ENCODE assay signal across 10 cellular contexts in genomic region chr11:102589047-102589459, GRCh38. TPM values are rescaled to one million over a fixed set of nuclear protein-coding genes. Genes with fewer than 3 reads are reported as not detected.
DNase-seq lines count a peak whose midpoint lies in the region; ATAC-seq and TF ChIP-seq lines count a peak whose summit lies in the region.
"Had no signal": no experiment of that assay in that cellular context is flagged by ENCODE, and none has a peak within 500 bp of the region (broad histone marks: within the 10 kb centered on the region; RNA-seq: fewer than 3 reads in every experiment).

No MANE protein-coding gene starts in this region.

- no peaks in the 10 kb centered on the region for H3K36me3 ChIP-seq in GM06990 (ENCODE audit: control insufficient read depth, insufficient read depth, low read length)
- H3K36me3 ChIP-seq in vagina, result no peaks in the 10 kb centered on the region
- H3K36me3 ChIP-seq in CD8-positive, alpha-beta memory T cell (ENCODE audit: insufficient read depth, low read length), result no peaks in the 10 kb centered on the region
- H3K36me3 ChIP-seq: esophagus muscularis mucosa had no signal

- H3K9me3 Mint-ChIP-seq in T-helper 2 cell treated with Interferon-gamma antibody and Interleukin-4, amounts not matched to agents 5 μg/mL and 100 μg/mL, for 36 hours, result peaks cover 23% of the 10 kb centered on the region
- H3K9me3 Mint-ChIP-seq in CD8-positive, alpha-beta memory T cell, result peaks cover 0 to 11% (median 9%) of the 10 kb centered on the region in 5 donors

- H3K36me3 Mint-ChIP-seq in T-helper 2 cell treated with Interferon-gamma antibody and Interleukin-4, amounts not matched to agents 5 μg/mL and 100 μg/mL, for 36 hours (ENCODE audit: low read depth), result peaks cover 7% of the 10 kb centered on the region
- H3K36me3 Mint-ChIP-seq in CD8-positive, alpha-beta memory T cell, result peaks cover 0 to 21% (median 0%) of the 10 kb centered on the region in 3 donors

- H3K27me3 Mint-ChIP-seq in T-helper 2 cell treated with Interferon-gamma antibody and Interleukin-4, amounts not matched to agents 5 μg/mL and 100 μg/mL, for 36 hours (ENCODE audit: low read depth), result no peaks in the 10 kb centered on the region
- peaks cover 0 to 7% of the 10 kb centered on the region in 2 donors for H3K27me3 Mint-ChIP-seq in CD8-positive, alpha-beta memory T cell

- POLR2A ChIA-PET in CD8-positive, alpha-beta memory T cell (lab: Charles Lee), result no interaction called here

- no peak overlapping the region for H3K4me3 Mint-ChIP-seq in T-helper 2 cell treated with Interferon-gamma antibody and Interleukin-4, amounts not matched to agents 5 μg/mL and 100 μg/mL, for 36 hours
- H3K4me3 Mint-ChIP-seq in CD8-positive, alpha-beta memory T cell, result no peak overlapping the region

- no peak overlapping the region for H3K27ac ChIP-seq in vagina
- no peak overlapping the region for H3K27ac ChIP-seq in CD8-positive, alpha-beta memory T cell (ENCODE audit: low read depth, low read length)
- H3K27ac ChIP-seq: esophagus muscularis mucosa had no signal

- DNase-seq in GM06990 (ENCODE audit: extremely low read depth, insufficient read length), result peak; percentile 57
- DNase-seq in T-helper 2 cell treated with Interferon-gamma antibody and Interleukin-4, amounts not matched to agents 5 μg/mL and 100 μg/mL, for 36 hours (ENCODE audit: low spot score), result peak; percentile 60
- no peak for DNase-seq in vagina (ENCODE audit: extremely low spot score in 2 of 2)
- DNase-seq in ecto neural progenitor cell (ENCODE audit: low spot score), result no peak
- DNase-seq in posterior cingulate gyrus, result no peak
- no peak for DNase-seq in CD8-positive, alpha-beta memory T cell
- DNase-seq: mucosa of descending colon had no signal

- CTCF ChIA-PET in CD8-positive, alpha-beta memory T cell (lab: Charles Lee), result no interaction called here

- ATAC-seq in GM19328 (IDR thresholded peaks at IDR 0.05; ENCODE audit: unreplicated experiment) (peak; percentile 57), HG03045 (IDR thresholded peaks at IDR 0.05; ENCODE audit: unreplicated experiment) (peak; percentile 65)
- ATAC-seq: mucosa of descending colon had no signal

- no peaks in the 10 kb centered on the region for H3K27me3 ChIP-seq in GM06990 (replicated peaks; ENCODE audit: control insufficient read depth, insufficient read depth, low read length)
- H3K27me3 ChIP-seq in vagina, result no peaks in the 10 kb centered on the region
- H3K27me3 ChIP-seq in CD8-positive, alpha-beta memory T cell (ENCODE audit: insufficient read depth, low read length, poor library complexity, severe bottlenecking), result no peaks in the 10 kb centered on the region
- H3K27me3 ChIP-seq: esophagus muscularis mucosa had no signal

- H3K9me3 ChIP-seq in vagina, result no peaks in the 10 kb centered on the region
- H3K9me3 ChIP-seq in CD8-positive, alpha-beta memory T cell (ENCODE audit: low read length), result no peaks in the 10 kb centered on the region
- H3K9me3 ChIP-seq: esophagus muscularis mucosa, mucosa of descending colon had no signal

- peaks cover 10% of the 10 kb centered on the region for H3K4me1 Mint-ChIP-seq in T-helper 2 cell treated with Interferon-gamma antibody and Interleukin-4, amounts not matched to agents 5 μg/mL and 100 μg/mL, for 36 hours (ENCODE audit: low read depth)
- no peaks in the 10 kb centered on the region for H3K4me1 Mint-ChIP-seq in CD8-positive, alpha-beta memory T cell

- H3K4me3 ChIP-seq in GM06990 (replicated peaks; ENCODE audit: low read depth, low read length), result no peak overlapping the region
- H3K4me3 ChIP-seq in vagina, result no peak overlapping the region
- no peak overlapping the region for H3K4me3 ChIP-seq in CD8-positive, alpha-beta memory T cell (ENCODE audit: low read length)
- H3K4me3 ChIP-seq: esophagus muscularis mucosa, mucosa of descending colon had no signal

- H3K4me1 ChIP-seq in vagina, result no peaks in the 10 kb centered on the region
- no peaks in the 10 kb centered on the region for H3K4me1 ChIP-seq in CD8-positive, alpha-beta memory T cell (ENCODE audit: insufficient read depth, low read length)
- H3K4me1 ChIP-seq: esophagus muscularis mucosa had no signal

- no peak for TF ChIP-seq CTCF in GM06990 (IDR thresholded peaks at IDR 0.05; ENCODE audit: insufficient read depth, low read length, poor library complexity, severe bottlenecking)
- TF ChIP-seq CTCF in vagina (IDR thresholded peaks at IDR 0.05), result no peak

- no peak for TF ChIP-seq POLR2A in vagina (IDR thresholded peaks at IDR 0.05)

- intact Hi-C loops in vagina (cut with DNase I), result no loop called here
- intact Hi-C loops in posterior cingulate gyrus (cut with DNase I), result no loop called here

- H3K27ac Mint-ChIP-seq in T-helper 2 cell treated with Interferon-gamma antibody and Interleukin-4, amounts not matched to agents 5 μg/mL and 100 μg/mL, for 36 hours, result no peak overlapping the region
- no peak overlapping the region for H3K27ac Mint-ChIP-seq in CD8-positive, alpha-beta memory T cell

RNA-seq across cellular contexts. Expression of gene MMP20, which starts 36.1 kb away (rescaled TPM):
- not detected for total RNA-seq in vagina
- not detected for total RNA-seq in CD8-positive, alpha-beta memory T cell
- not detected for polyA plus RNA-seq in CD8-positive, alpha-beta memory T cell
- total RNA-seq: esophagus muscularis mucosa, mucosa of descending colon had no signal

RNA-seq across cellular contexts. Expression of gene MMP7, which starts 58.5 kb away (rescaled TPM):
- total RNA-seq in vagina, result 6.9 TPM
- not detected for total RNA-seq in CD8-positive, alpha-beta memory T cell
- not detected for polyA plus RNA-seq in CD8-positive, alpha-beta memory T cell
- total RNA-seq: esophagus muscularis mucosa, mucosa of descending colon had no signal

Comparison
In these comparisons a context has a peak if more than half of its experiments do, and no peak if none do; other contexts are left out.
1. DNase-seq: peak in GM06990 (single experiment) and T-helper 2 cell treated with Interferon-gamma antibody and Interleukin-4, amounts not matched to agents 5 μg/mL and 100 μg/mL, for 36 hours (single experiment); none in vagina (0 of 2), ecto neural progenitor cell (single experiment), posterior cingulate gyrus (0 of 10) and CD8-positive, alpha-beta memory T cell (0 of 5).